1 cellular context compared by ENCODE assay signal in genomic region chrY:12663845-12664244, GRCh38.
TF ChIP-seq lines count a peak whose summit lies in the region.

No MANE protein-coding gene starts in this region.

TF ChIP-seq in HepG2, 621 proteins besides CTCF, POLR2A, EP300 and RAD21:
- peak; percentile 19; the same call in 1 of the 2 replicates for TF ChIP-seq ZBTB33 (CRISPR knock-in tag; IDR thresholded peaks at IDR 0.05)
